Comparison of ENCODE assay signal across 35 cellular contexts in the genomic region with DNA sequence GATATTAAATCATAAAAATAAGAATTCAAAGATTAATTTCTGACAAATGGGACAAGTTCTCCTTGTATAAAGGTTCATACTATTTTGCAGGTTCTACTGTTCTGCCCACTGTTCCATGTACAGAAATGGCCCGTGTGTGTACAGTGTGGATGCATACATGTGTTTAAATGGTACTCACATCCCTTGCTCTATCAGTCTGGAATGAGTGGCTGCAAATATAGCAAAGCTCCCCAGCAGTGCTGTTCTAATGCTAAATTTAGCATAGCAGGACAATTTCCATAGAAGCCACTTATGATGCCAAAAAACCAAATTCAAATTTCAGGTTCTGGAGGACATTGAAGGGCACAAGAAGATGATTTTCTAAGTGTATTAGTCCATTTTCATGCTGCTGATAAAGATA. TPM values are rescaled to one million over a fixed set of nuclear protein-coding genes. Genes with fewer than 3 reads are reported as not detected.
"Had no signal": no experiment of that assay in that cellular context is flagged by ENCODE, and none has a peak within 500 bp of the region (broad histone marks: within the 10 kb centered on the region; RNA-seq: fewer than 3 reads in every experiment).

No MANE protein-coding gene starts in this region.

- H3K27ac ChIP-seq: adrenal gland, ascending aorta, body of pancreas, brain microvascular endothelial cell, breast epithelium, cardiac muscle cell had no signal

- DNase-seq: activated effector memory CD4-positive, alpha-beta T cell treated with anti-CD3 and anti-CD28 coated beads, Interleukin-2, amount 50 U/mL, for 16 hours; activated effector memory CD4-positive, alpha-beta T cell treated with Interleukin-2 at 50 U/mL for 16 hours; activated gamma-delta T cell; activated gamma-delta T cell treated with Interleukin-2 at 50 U/mL for 16 hours; activated naive CD4-positive, alpha-beta T cell; activated naive CD4-positive, alpha-beta T cell treated with anti-CD3 and anti-CD28 coated beads for 36 hours; activated naive CD4-positive, alpha-beta T cell treated with anti-CD3 and anti-CD28 coated beads, Interleukin-2, amount 10 ng/mL, durations not matched to agents 7 days and 5 days; activated naive CD4-positive, alpha-beta T cell treated with anti-CD3 and anti-CD28 coated beads, Interleukin-2, amount 50 U/mL, for 16 hours; activated naive CD4-positive, alpha-beta T cell treated with Interleukin-2 at 50 U/mL for 16 hours; activated naive CD8-positive, alpha-beta T cell treated with anti-CD3 and anti-CD28 coated beads for 36 hours; activated naive CD8-positive, alpha-beta T cell treated with anti-CD3 and anti-CD28 coated beads, Interleukin-2, amount 10 ng/mL, durations not matched to agents 7 days and 5 days; activated naive CD8-positive, alpha-beta T cell treated with anti-CD3 and anti-CD28 coated beads, Interleukin-2, amount 50 U/mL, for 24 hours; activated T-cell treated with anti-CD3 and anti-CD28 coated beads for 4 hours; activated T-cell treated with anti-CD3 and anti-CD28 coated beads, Interleukin-2, amount 50 U/mL, for 1 hour; activated T-cell treated with anti-CD3 and anti-CD28 coated beads, Interleukin-2, amount 50 U/mL, for 24 hours; activated T-cell treated with anti-CD3 and anti-CD28 coated beads, Interleukin-2, amount 50 U/mL, for 4 hours; activated T-cell treated with anti-CD3 and anti-CD28 coated beads, Interleukin-2, amount 50 U/mL, for 48 hours; activated T-cell treated with anti-CD3 and anti-CD28 coated beads, Interleukin-2, amount 50 U/mL, for 72 hours; adrenal gland; amniotic stem cell; amygdala; anterior cingulate cortex; aorta; body of pancreas; brain microvascular endothelial cell; caudate nucleus; central memory CD4-positive, alpha-beta T cell; cerebellar nuclear complex had no signal

- H3K4me1 ChIP-seq: adrenal gland, body of pancreas, breast epithelium had no signal

- ATAC-seq: activated naive CD4-positive, alpha-beta T cell treated with anti-CD3 and anti-CD28 coated beads, Interleukin-2, amount 50 U/mL, for 72 hours; activated naive CD8-positive, alpha-beta T cell treated with anti-CD3 and anti-CD28 coated beads, Interleukin-2, amount 50 U/mL, for 24 hours; activated T-cell treated with anti-CD3 and anti-CD28 coated beads, Interleukin-2, amount 50 U/mL, for 4 hours; activated T-cell treated with anti-CD3 and anti-CD28 coated beads, Interleukin-2, amount 50 U/mL, for 72 hours; activated T-helper 17 cell treated with anti-CD3 and anti-CD28 coated beads, Interleukin-2, amount 50 U/mL, for 72 hours; body of pancreas had no signal

- H3K9me3 ChIP-seq: adrenal gland, ascending aorta, body of pancreas, breast epithelium had no signal

- H3K36me3 ChIP-seq: adrenal gland, ascending aorta, brain microvascular endothelial cell, breast epithelium, cardiac muscle cell had no signal

- H3K27me3 ChIP-seq: adrenal gland, ascending aorta, body of pancreas, brain microvascular endothelial cell, breast epithelium, cardiac muscle cell had no signal

- H3K4me3 ChIP-seq: adrenal gland, ascending aorta, body of pancreas, breast epithelium, cardiac muscle cell had no signal

RNA-seq across cellular contexts. Expression of a gene that starts 9.4 kb away (rescaled TPM):
- total RNA-seq: activated naive CD4-positive, alpha-beta T cell treated with anti-CD3 and anti-CD28 coated beads for 36 hours; activated naive CD4-positive, alpha-beta T cell treated with anti-CD3 and anti-CD28 coated beads, Interleukin-2, amount 50 U/mL, for 72 hours; activated naive CD8-positive, alpha-beta T cell treated with anti-CD3 and anti-CD28 coated beads for 36 hours; activated T-cell treated with anti-CD3 and anti-CD28 coated beads, Interleukin-2, amount 50 U/mL, for 4 hours; activated T-cell treated with anti-CD3 and anti-CD28 coated beads, Interleukin-2, amount 50 U/mL, for 72 hours; activated T-helper 1 cell treated with anti-CD3 and anti-CD28 coated beads, Interleukin-12 subunit alpha, Interleukin-12 subunit beta, Interleukin-2, Interleukin-4 antibody, amounts not matched to agents 30 ng/mL and 10 ng/mL and 1 ng/mL, durations not matched to agents 14 hours and 24 hours and 36 hours; activated T-helper 17 cell treated with anti-CD3 and anti-CD28 coated beads, Interleukin-2, amount 50 U/mL, for 72 hours; activated T-helper 2 cell treated with anti-CD3 and anti-CD28 coated beads, Interferon-gamma antibody, Interleukin-2, Interleukin-4, amounts not matched to agents 10 μg/mL and 5 μg/mL and 100 μg/mL, durations not matched to agents 14 hours and 24 hours and 36 hours had no signal
